In genomic region chr6:109490708-109491107, GRCh38 we compare ENCODE assay signal across 1 cellular context.
TF ChIP-seq lines count a peak whose summit lies in the region.

No MANE protein-coding gene starts in this region.

TF ChIP-seq in HEK293, 187 proteins besides CTCF, POLR2A, EP300 and RAD21 (continued from another document):
- TF ChIP-seq, protein P1, sequence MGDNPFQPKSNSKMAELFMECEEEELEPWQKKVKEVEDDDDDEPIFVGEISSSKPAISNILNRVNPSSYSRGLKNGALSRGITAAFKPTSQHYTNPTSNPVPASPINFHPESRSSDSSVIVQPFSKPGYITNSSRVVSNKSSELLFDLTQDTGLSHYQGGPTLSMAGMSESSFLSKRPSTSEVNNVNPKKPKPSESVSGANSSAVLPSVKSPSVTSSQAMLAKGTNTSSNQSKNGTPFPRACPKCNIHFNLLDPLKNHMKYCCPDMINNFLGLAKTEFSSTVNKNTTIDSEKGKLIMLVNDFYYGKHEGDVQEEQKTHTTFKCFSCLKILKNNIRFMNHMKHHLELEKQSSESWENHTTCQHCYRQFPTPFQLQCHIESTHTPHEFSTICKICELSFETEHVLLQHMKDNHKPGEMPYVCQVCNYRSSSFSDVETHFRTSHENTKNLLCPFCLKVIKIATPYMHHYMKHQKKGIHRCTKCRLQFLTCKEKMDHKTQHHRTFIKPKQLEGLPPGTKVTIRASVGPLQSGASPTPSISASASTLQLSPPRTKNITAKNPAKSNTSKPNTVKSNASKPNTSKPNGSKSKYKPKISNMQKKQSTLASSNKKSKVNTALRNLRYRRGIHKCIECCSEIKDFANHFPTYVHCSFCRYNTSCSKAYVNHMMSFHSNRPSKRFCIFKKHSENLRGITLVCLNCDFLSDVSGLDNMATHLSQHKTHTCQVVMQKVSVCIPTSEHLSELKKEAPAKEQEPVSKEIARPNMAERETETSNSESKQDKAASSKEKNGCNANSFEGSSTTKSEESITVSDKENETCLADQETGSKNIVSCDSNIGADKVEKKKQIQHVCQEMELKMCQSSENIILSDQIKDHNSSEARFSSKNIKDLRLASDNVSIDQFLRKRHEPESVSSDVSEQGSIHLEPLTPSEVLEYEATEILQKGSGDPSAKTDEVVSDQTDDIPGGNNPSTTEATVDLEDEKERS (tag by site-specific recombination; IDR thresholded peaks at IDR 0.05): no peak
- no peak for TF ChIP-seq SALL2 (tag by site-specific recombination; IDR thresholded peaks at IDR 0.05; ENCODE audit: borderline replicate concordance)
- 0 out of 2 replicates have a peak, but pooled peaks have one; percentile 26 for TF ChIP-seq ZNF362 (tag by site-specific recombination; IDR thresholded peaks at IDR 0.05)
